Comparison of ENCODE assay signal across 8 cellular contexts in genomic region chrX:78103001-78103634, GRCh38. TPM values are rescaled to one million over a fixed set of nuclear protein-coding genes. Genes with fewer than 3 reads are reported as not detected.
DNase-seq lines count a peak whose midpoint lies in the region; ATAC-seq, FAIRE-seq and TF ChIP-seq lines count a peak whose summit lies in the region.

No MANE protein-coding gene starts in this region.

- intact Hi-C loops in Calu3 (cut with micrococcal nuclease; ENCODE audit: unreplicated experiment): no loop called here

- TF ChIP-seq POLR2A in GM12891 (IDR thresholded peaks at IDR 0.05; ENCODE audit: low read depth, low read length): no peak

- FAIRE-seq in GM12891 (lab: Jason Lieb, UNC): no peak

- H3K27ac Mint-ChIP-seq in Calu3 (ENCODE audit: unreplicated experiment): peak overlapping the region; percentile 73

- no peaks in the 10 kb centered on the region for H3K9me3 ChIP-seq in SJCRH30 (replicated peaks)
- no peaks in the 10 kb centered on the region for H3K9me3 ChIP-seq in parathyroid adenoma (ENCODE audit: control insufficient read depth, low read length)

- peak overlapping the region; percentile 81 for H3K4me3 Mint-ChIP-seq in Calu3 (ENCODE audit: low read depth, unreplicated experiment)

- ATAC-seq in HG03378 (IDR thresholded peaks at IDR 0.05; ENCODE audit: unreplicated experiment): no peak

- DNase-seq in Calu3 (no peak), SJCRH30 (no peak), epithelial cell of prostate (ENCODE audit: low read depth, low spot score) (no peak), GM12891 (ENCODE audit: insufficient read length, low spot score) (no peak), GM13976 (ENCODE audit: low spot score) (no peak), HEK293T (ENCODE audit: extremely low spot score) (no peak)

- peaks cover 20% of the 10 kb centered on the region for H3K79me2 ChIP-seq in parathyroid adenoma

- peak overlapping the region; percentile 92 for H2AFZ ChIP-seq in parathyroid adenoma

- in situ Hi-C loops in GM13976 (cut with MboI; ENCODE audit: low sequenced_read_pairs, unreplicated experiment): no loop called here

- peaks cover 25% of the 10 kb centered on the region for H3K4me1 Mint-ChIP-seq in Calu3 (ENCODE audit: low read depth, unreplicated experiment)

- H3K9me3 Mint-ChIP-seq in Calu3 (ENCODE audit: low read depth, unreplicated experiment): no peaks in the 10 kb centered on the region

- H3K27me3 ChIP-seq in SJCRH30 (no peaks in the 10 kb centered on the region), parathyroid adenoma (ENCODE audit: control insufficient read depth, insufficient read depth, low read length) (no peaks in the 10 kb centered on the region)

- H3K4me1 ChIP-seq in SJCRH30 (no peaks in the 10 kb centered on the region), parathyroid adenoma (no peaks in the 10 kb centered on the region)

- no peaks in the 10 kb centered on the region for H3K36me3 ChIP-seq in SJCRH30
- no peaks in the 10 kb centered on the region for H3K36me3 ChIP-seq in parathyroid adenoma (ENCODE audit: control insufficient read depth, insufficient read depth, low read length)

- H3K27me3 Mint-ChIP-seq in Calu3 (ENCODE audit: unreplicated experiment): no peaks in the 10 kb centered on the region

- TSS peak; percentile 93 for BruUV-seq in Calu3 (replicated peaks; lab: Mats Ljungman, UMichigan)

- H3K4me3 ChIP-seq in SJCRH30 (peak overlapping the region; percentile 82), parathyroid adenoma (ENCODE audit: low read depth, low read length) (peak overlapping the region; percentile 91)

- peak overlapping the region; percentile 58 for H3K27ac ChIP-seq in SJCRH30
- H3K27ac ChIP-seq in epithelial cell of prostate: peak overlapping the region; percentile 85
- peak overlapping the region; percentile 91 for H3K27ac ChIP-seq in parathyroid adenoma

- peaks cover 48% of the 10 kb centered on the region for H3K36me3 Mint-ChIP-seq in Calu3 (ENCODE audit: insufficient read depth, unreplicated experiment)

- POLR2A ChIA-PET in HEK293T (lab: Yijun Ruan, JAX): interaction anchor here (0.7 kb wide), 1 partner anchor 37 kb away, joined by 3 read pairs; the partner anchor contains the start of gene TAF9B

- CTCF ChIA-PET in Calu3 (lab: Charles Lee) (no interaction called here), HEK293T (lab: Yijun Ruan, JAX) (no interaction called here)

- TF ChIP-seq CTCF in Calu3 (IDR thresholded peaks at IDR 0.05; ENCODE audit: unreplicated experiment) (no peak), parathyroid adenoma (IDR thresholded peaks at IDR 0.05) (no peak), GM13976 (IDR thresholded peaks at IDR 0.05; ENCODE audit: borderline replicate concordance, control extremely low read depth, extremely low read depth, insufficient read depth, missing control alignments) (no peak)

- no peak overlapping the region for H3K9ac ChIP-seq in parathyroid adenoma

- peak overlapping the region; percentile 82 for H3K4me2 ChIP-seq in parathyroid adenoma (ENCODE audit: low read length)

TF ChIP-seq in GM12891, 5 proteins besides CTCF, POLR2A, EP300 and RAD21:
- TF ChIP-seq PAX5 (IDR thresholded peaks at IDR 0.05; ENCODE audit: insufficient read depth, low read length, severe bottlenecking) (no peak), POU2F2 (IDR thresholded peaks at IDR 0.05; ENCODE audit: low read depth, low read length) (no peak), POLR2AphosphoS5 (IDR thresholded peaks at IDR 0.05; ENCODE audit: low read depth, low read length) (no peak), TAF1 (IDR thresholded peaks at IDR 0.05; ENCODE audit: low read depth, low read length) (no peak), SPI1 (IDR thresholded peaks at IDR 0.05; ENCODE audit: low read depth, low read length) (no peak)
TF ChIP-seq in GM12891: peak in this region for 0.

TF ChIP-seq in HEK293T, 16 proteins besides CTCF, POLR2A, EP300 and RAD21:
- TF ChIP-seq ZNF384 (IDR thresholded peaks at IDR 0.05) (no peak), TARDBP (IDR thresholded peaks at IDR 0.05) (no peak), HDGF (IDR thresholded peaks at IDR 0.05; ENCODE audit: borderline replicate concordance) (no peak), NFRKB (IDR thresholded peaks at IDR 0.05) (no peak), FOXA1 (IDR thresholded peaks at IDR 0.05) (no peak), CTBP1 (IDR thresholded peaks at IDR 0.05; ENCODE audit: borderline replicate concordance) (no peak)

RNA-seq across cellular contexts. Expression of gene PGK1, which starts 0.9 kb away (rescaled TPM):
- total RNA-seq in Calu3 (2022): 613 and 623 TPM in 2 replicates
- 354 and 408 TPM in 2 replicates for total RNA-seq in SJCRH30 (2014; rRNA removed; shearing (Covaris generic))
- polyA plus RNA-seq in GM12891 (2012; ENCODE audit: low read depth, missing spikeins): 633 TPM

RNA-seq across cellular contexts. Expression of gene TAF9B, which starts 36.3 kb away (rescaled TPM):
- 11.5 and 18.4 TPM in 2 replicates for total RNA-seq in Calu3 (2022)
- total RNA-seq in SJCRH30 (2014; rRNA removed; shearing (Covaris generic)): 44.8 and 48.2 TPM in 2 replicates
- polyA plus RNA-seq in GM12891 (2012; ENCODE audit: low read depth, missing spikeins): 12.1 TPM
